22 cellular contexts compared by ENCODE assay signal in genomic region chr11:78831571-78831970, GRCh38.
DNase-seq lines count a peak whose midpoint lies in the region; ATAC-seq and TF ChIP-seq lines count a peak whose summit lies in the region.
"Had no signal": no experiment of that assay in that cellular context is flagged by ENCODE, and none has a peak within 500 bp of the region (broad histone marks: within the 10 kb centered on the region; RNA-seq: fewer than 3 reads in every experiment).

No MANE protein-coding gene starts in this region.

- intact Hi-C loops in activated T-helper 2 cell treated with anti-CD3 and anti-CD28 coated beads, Interferon-gamma antibody, Interleukin-2, Interleukin-4, amounts not matched to agents 10 μg/mL and 5 μg/mL and 100 μg/mL, durations not matched to agents 14 hours and 24 hours and 36 hours (cut with micrococcal nuclease): no loop called here

- H3K36me3 ChIP-seq in brain microvascular endothelial cell (replicated peaks): no peaks in the 10 kb centered on the region
- H3K36me3 ChIP-seq: BLaER1 treated with 17β-estradiol and CSF1 and Interleukin-3, amounts not matched to agents 10 nM and 100 nM had no signal

- H3K27ac Mint-ChIP-seq in activated T-helper 2 cell treated with anti-CD3 and anti-CD28 coated beads, Interferon-gamma antibody, Interleukin-2, Interleukin-4, amounts not matched to agents 10 μg/mL and 5 μg/mL and 100 μg/mL, durations not matched to agents 14 hours and 24 hours and 36 hours: peak overlapping the region; percentile 26
- H3K27ac Mint-ChIP-seq: CD4-positive, alpha-beta T cell; CD8-positive, alpha-beta memory T cell had no signal

- no peak overlapping the region for H3K4me3 Mint-ChIP-seq in activated T-helper 2 cell treated with anti-CD3 and anti-CD28 coated beads, Interferon-gamma antibody, Interleukin-2, Interleukin-4, amounts not matched to agents 10 μg/mL and 5 μg/mL and 100 μg/mL, durations not matched to agents 14 hours and 24 hours and 36 hours (ENCODE audit: low read depth)
- H3K4me3 Mint-ChIP-seq: CD14-positive monocyte; CD4-positive, alpha-beta T cell; CD8-positive, alpha-beta memory T cell had no signal

- no peak for ATAC-seq in GM19324 (IDR thresholded peaks at IDR 0.05; ENCODE audit: low FRiP score, unreplicated experiment)
- ATAC-seq: A549 had no signal

- no peak overlapping the region for H3K27ac ChIP-seq in brain microvascular endothelial cell
- H3K27ac ChIP-seq: A549 had no signal

- no peaks in the 10 kb centered on the region for H3K36me3 Mint-ChIP-seq in activated T-helper 2 cell treated with anti-CD3 and anti-CD28 coated beads, Interferon-gamma antibody, Interleukin-2, Interleukin-4, amounts not matched to agents 10 μg/mL and 5 μg/mL and 100 μg/mL, durations not matched to agents 14 hours and 24 hours and 36 hours (ENCODE audit: low read depth)
- H3K36me3 Mint-ChIP-seq: CD8-positive, alpha-beta memory T cell had no signal

- peaks cover 4% of the 10 kb centered on the region for H3K27me3 Mint-ChIP-seq in activated T-helper 2 cell treated with anti-CD3 and anti-CD28 coated beads, Interferon-gamma antibody, Interleukin-2, Interleukin-4, amounts not matched to agents 10 μg/mL and 5 μg/mL and 100 μg/mL, durations not matched to agents 14 hours and 24 hours and 36 hours (ENCODE audit: low read depth)

- H3K4me3 ChIP-seq in brain microvascular endothelial cell (ENCODE audit: low read depth, low read length): no peak overlapping the region
- H3K4me3 ChIP-seq: A549; BLaER1 treated with 17β-estradiol and CSF1 and Interleukin-3, amounts not matched to agents 10 nM and 100 nM had no signal

- no peak for TF ChIP-seq CTCF in brain microvascular endothelial cell (IDR thresholded peaks at IDR 0.05; ENCODE audit: low read depth, low read length, missing control alignments)

- H3K9me3 Mint-ChIP-seq in activated T-helper 2 cell treated with anti-CD3 and anti-CD28 coated beads, Interferon-gamma antibody, Interleukin-2, Interleukin-4, amounts not matched to agents 10 μg/mL and 5 μg/mL and 100 μg/mL, durations not matched to agents 14 hours and 24 hours and 36 hours: no peaks in the 10 kb centered on the region
- H3K9me3 Mint-ChIP-seq: CD4-positive, alpha-beta T cell; CD8-positive, alpha-beta memory T cell had no signal

- no peak for DNase-seq in activated T-helper 2 cell treated with anti-CD3 and anti-CD28 coated beads, Interferon-gamma antibody, Interleukin-2, Interleukin-4, amounts not matched to agents 10 μg/mL and 5 μg/mL and 100 μg/mL, durations not matched to agents 14 hours and 24 hours and 36 hours (ENCODE audit: low spot score)
- peak; percentile 57 for DNase-seq in globus pallidus (ENCODE audit: low spot score)
- DNase-seq in pons (ENCODE audit: low spot score): peak; percentile 79
- peak; percentile 55 for DNase-seq in superior temporal gyrus (ENCODE audit: extremely low spot score)
- DNase-seq in DMS153 treated with DMSO at 0.1 percent for 48 hours (lab: John Stamatoyannopoulos, UW; ENCODE audit: unreplicated experiment): no peak
- no peak for DNase-seq in brain microvascular endothelial cell
- DNase-seq: 8988T; ACHN; AML-193; BE2C; CD4-positive, alpha-beta T cell; CD8-positive, alpha-beta memory T cell; DMS 273 treated with DMSO at 0.1 percent for 48 hours; DMS79 treated with DMSO at 0.1 percent for 48 hours; GF-D8; GOT3; H7; HCEC 1CT had no signal

- no peaks in the 10 kb centered on the region for H3K4me1 Mint-ChIP-seq in activated T-helper 2 cell treated with anti-CD3 and anti-CD28 coated beads, Interferon-gamma antibody, Interleukin-2, Interleukin-4, amounts not matched to agents 10 μg/mL and 5 μg/mL and 100 μg/mL, durations not matched to agents 14 hours and 24 hours and 36 hours (ENCODE audit: low read depth)
- H3K4me1 Mint-ChIP-seq: CD8-positive, alpha-beta memory T cell had no signal

- in situ Hi-C loops in brain microvascular endothelial cell (cut with HindIII; ENCODE audit: low pct_ligation_motif_present, low sequenced_read_pairs): no loop called here

- no peaks in the 10 kb centered on the region for H3K27me3 ChIP-seq in brain microvascular endothelial cell (replicated peaks)
- H3K27me3 ChIP-seq: BE2C; BLaER1 treated with 17β-estradiol and CSF1 and Interleukin-3, amounts not matched to agents 10 nM and 100 nM had no signal

Comparison
In these comparisons a context has a peak if more than half of its experiments do, and no peak if none do; other contexts are left out.
1. DNase-seq: peak in globus pallidus (single experiment), pons (single experiment) and superior temporal gyrus (single experiment); none in activated T-helper 2 cell treated with anti-CD3 and anti-CD28 coated beads, Interferon-gamma antibody, Interleukin-2, Interleukin-4, amounts not matched to agents 10 μg/mL and 5 μg/mL and 100 μg/mL, durations not matched to agents 14 hours and 24 hours and 36 hours (single experiment), DMS153 treated with DMSO at 0.1 percent for 48 hours (single experiment) and brain microvascular endothelial cell (single experiment).